In genomic region chr2:64454316-64455030, GRCh38 we compare ENCODE assay signal across 1 cellular context.
A peak's percentile ranks its signal among the peaks of the same experiment; 100 is the strongest.
TF ChIP-seq lines count a peak whose summit lies in the region.

No MANE protein-coding gene starts in this region.

TF ChIP-seq in HepG2, 621 proteins besides CTCF, POLR2A, EP300 and RAD21 (continued from another document and continues in another):
- no peak for TF ChIP-seq SKIL (CRISPR knock-in tag; IDR thresholded peaks at IDR 0.05; ENCODE audit: borderline replicate concordance)
- TF ChIP-seq PRDM15 (CRISPR knock-in tag; IDR thresholded peaks at IDR 0.05) = no peak
- TF ChIP-seq NR2F2 (IDR thresholded peaks at IDR 0.05; ENCODE audit: borderline replicate concordance, low read depth) = no peak
- TF ChIP-seq ZNF766 (CRISPR knock-in tag; IDR thresholded peaks at IDR 0.05; ENCODE audit: borderline replicate concordance) = no peak
- TF ChIP-seq STAG1 (CRISPR knock-in tag; IDR thresholded peaks at IDR 0.05) = no peak
- TF ChIP-seq, protein P1, sequence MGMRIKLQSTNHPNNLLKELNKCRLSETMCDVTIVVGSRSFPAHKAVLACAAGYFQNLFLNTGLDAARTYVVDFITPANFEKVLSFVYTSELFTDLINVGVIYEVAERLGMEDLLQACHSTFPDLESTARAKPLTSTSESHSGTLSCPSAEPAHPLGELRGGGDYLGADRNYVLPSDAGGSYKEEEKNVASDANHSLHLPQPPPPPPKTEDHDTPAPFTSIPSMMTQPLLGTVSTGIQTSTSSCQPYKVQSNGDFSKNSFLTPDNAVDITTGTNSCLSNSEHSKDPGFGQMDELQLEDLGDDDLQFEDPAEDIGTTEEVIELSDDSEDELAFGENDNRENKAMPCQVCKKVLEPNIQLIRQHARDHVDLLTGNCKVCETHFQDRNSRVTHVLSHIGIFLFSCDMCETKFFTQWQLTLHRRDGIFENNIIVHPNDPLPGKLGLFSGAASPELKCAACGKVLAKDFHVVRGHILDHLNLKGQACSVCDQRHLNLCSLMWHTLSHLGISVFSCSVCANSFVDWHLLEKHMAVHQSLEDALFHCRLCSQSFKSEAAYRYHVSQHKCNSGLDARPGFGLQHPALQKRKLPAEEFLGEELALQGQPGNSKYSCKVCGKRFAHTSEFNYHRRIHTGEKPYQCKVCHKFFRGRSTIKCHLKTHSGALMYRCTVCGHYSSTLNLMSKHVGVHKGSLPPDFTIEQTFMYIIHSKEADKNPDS (CRISPR knock-in tag; IDR thresholded peaks at IDR 0.05) = no peak
- peak; percentile 78 for TF ChIP-seq PHF8 (CRISPR knock-in tag; IDR thresholded peaks at IDR 0.05)
- no peak for TF ChIP-seq GATA4 (IDR thresholded peaks at IDR 0.05; ENCODE audit: borderline replicate concordance, low read depth)
- no peak for TF ChIP-seq YEATS2 (CRISPR knock-in tag; IDR thresholded peaks at IDR 0.05; ENCODE audit: borderline replicate concordance)
- TF ChIP-seq GRHL1 (CRISPR knock-in tag; conservative IDR thresholded peaks at IDR 0.05) = no peak
- no peak for TF ChIP-seq ZFAT (CRISPR knock-in tag; conservative IDR thresholded peaks at IDR 0.05)
- peak; percentile 43; the same call in 1 of the 2 replicates for TF ChIP-seq ZNF761 (CRISPR knock-in tag; conservative IDR thresholded peaks at IDR 0.05)
- no peak for TF ChIP-seq SCMH1 (CRISPR knock-in tag; IDR thresholded peaks at IDR 0.05; ENCODE audit: borderline replicate concordance)
- TF ChIP-seq TCF7L2 (IDR thresholded peaks at IDR 0.05; ENCODE audit: low read depth, low read length) = no peak
- no peak for TF ChIP-seq PCBP1 (IDR thresholded peaks at IDR 0.05; ENCODE audit: borderline replicate concordance, low read depth, low read length)
- peak; percentile 45; the same call in 1 of the 2 replicates for TF ChIP-seq GABPB1 (CRISPR knock-in tag; IDR thresholded peaks at IDR 0.05)
- TF ChIP-seq JUN (CRISPR knock-in tag; IDR thresholded peaks at IDR 0.05) = no peak
- 0 out of 2 replicates have a peak, but pooled peaks have one; percentile 17 for TF ChIP-seq MEIS1 (CRISPR knock-in tag; IDR thresholded peaks at IDR 0.05; ENCODE audit: borderline replicate concordance)
- TF ChIP-seq HOXD1 (CRISPR knock-in tag; IDR thresholded peaks at IDR 0.05) = no peak; the same call in 1 of the 2 replicates
- TF ChIP-seq, protein P2, sequence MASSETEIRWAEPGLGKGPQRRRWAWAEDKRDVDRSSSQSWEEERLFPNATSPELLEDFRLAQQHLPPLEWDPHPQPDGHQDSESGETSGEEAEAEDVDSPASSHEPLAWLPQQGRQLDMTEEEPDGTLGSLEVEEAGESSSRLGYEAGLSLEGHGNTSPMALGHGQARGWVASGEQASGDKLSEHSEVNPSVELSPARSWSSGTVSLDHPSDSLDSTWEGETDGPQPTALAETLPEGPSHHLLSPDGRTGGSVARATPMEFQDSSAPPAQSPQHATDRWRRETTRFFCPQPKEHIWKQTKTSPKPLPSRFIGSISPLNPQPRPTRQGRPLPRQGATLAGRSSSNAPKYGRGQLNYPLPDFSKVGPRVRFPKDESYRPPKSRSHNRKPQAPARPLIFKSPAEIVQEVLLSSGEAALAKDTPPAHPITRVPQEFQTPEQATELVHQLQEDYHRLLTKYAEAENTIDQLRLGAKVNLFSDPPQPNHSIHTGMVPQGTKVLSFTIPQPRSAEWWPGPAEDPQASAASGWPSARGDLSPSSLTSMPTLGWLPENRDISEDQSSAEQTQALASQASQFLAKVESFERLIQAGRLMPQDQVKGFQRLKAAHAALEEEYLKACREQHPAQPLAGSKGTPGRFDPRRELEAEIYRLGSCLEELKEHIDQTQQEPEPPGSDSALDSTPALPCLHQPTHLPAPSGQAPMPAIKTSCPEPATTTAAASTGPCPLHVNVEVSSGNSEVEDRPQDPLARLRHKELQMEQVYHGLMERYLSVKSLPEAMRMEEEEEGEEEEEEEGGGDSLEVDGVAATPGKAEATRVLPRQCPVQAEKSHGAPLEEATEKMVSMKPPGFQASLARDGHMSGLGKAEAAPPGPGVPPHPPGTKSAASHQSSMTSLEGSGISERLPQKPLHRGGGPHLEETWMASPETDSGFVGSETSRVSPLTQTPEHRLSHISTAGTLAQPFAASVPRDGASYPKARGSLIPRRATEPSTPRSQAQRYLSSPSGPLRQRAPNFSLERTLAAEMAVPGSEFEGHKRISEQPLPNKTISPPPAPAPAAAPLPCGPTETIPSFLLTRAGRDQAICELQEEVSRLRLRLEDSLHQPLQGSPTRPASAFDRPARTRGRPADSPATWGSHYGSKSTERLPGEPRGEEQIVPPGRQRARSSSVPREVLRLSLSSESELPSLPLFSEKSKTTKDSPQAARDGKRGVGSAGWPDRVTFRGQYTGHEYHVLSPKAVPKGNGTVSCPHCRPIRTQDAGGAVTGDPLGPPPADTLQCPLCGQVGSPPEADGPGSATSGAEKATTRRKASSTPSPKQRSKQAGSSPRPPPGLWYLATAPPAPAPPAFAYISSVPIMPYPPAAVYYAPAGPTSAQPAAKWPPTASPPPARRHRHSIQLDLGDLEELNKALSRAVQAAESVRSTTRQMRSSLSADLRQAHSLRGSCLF (CRISPR knock-in tag; IDR thresholded peaks at IDR 0.05; ENCODE audit: borderline replicate concordance) = no peak
- TF ChIP-seq ZMYM3 (CRISPR knock-in tag; IDR thresholded peaks at IDR 0.05) = peak; percentile 49; the same call in 1 of the 2 replicates
- 0 out of 2 replicates have a peak, but pooled peaks have one; percentile 76 for TF ChIP-seq ZNF784 (CRISPR knock-in tag; IDR thresholded peaks at IDR 0.05; ENCODE audit: borderline replicate concordance)
- no peak for TF ChIP-seq ZNF496 (CRISPR knock-in tag; IDR thresholded peaks at IDR 0.05; ENCODE audit: insufficient replicate concordance)
- peak; percentile 44; the same call in 1 of the 2 replicates for TF ChIP-seq ZNF605 (CRISPR knock-in tag; IDR thresholded peaks at IDR 0.05)
- 0 out of 2 replicates have a peak, but pooled peaks have one; percentile 35 for TF ChIP-seq SNAI1 (CRISPR knock-in tag; IDR thresholded peaks at IDR 0.05; ENCODE audit: borderline replicate concordance)
- TF ChIP-seq PAWR (CRISPR knock-in tag; IDR thresholded peaks at IDR 0.05; ENCODE audit: borderline replicate concordance) = no peak
- TF ChIP-seq NCOA1 (CRISPR knock-in tag; IDR thresholded peaks at IDR 0.05) = no peak
- no peak for TF ChIP-seq PAF1 (CRISPR knock-in tag; IDR thresholded peaks at IDR 0.05)
- TF ChIP-seq ZMAT3 (CRISPR knock-in tag; conservative IDR thresholded peaks at IDR 0.05) = peak; percentile 62
- TF ChIP-seq ZNF30 (CRISPR knock-in tag; IDR thresholded peaks at IDR 0.05) = no peak
- TF ChIP-seq, protein P3, sequence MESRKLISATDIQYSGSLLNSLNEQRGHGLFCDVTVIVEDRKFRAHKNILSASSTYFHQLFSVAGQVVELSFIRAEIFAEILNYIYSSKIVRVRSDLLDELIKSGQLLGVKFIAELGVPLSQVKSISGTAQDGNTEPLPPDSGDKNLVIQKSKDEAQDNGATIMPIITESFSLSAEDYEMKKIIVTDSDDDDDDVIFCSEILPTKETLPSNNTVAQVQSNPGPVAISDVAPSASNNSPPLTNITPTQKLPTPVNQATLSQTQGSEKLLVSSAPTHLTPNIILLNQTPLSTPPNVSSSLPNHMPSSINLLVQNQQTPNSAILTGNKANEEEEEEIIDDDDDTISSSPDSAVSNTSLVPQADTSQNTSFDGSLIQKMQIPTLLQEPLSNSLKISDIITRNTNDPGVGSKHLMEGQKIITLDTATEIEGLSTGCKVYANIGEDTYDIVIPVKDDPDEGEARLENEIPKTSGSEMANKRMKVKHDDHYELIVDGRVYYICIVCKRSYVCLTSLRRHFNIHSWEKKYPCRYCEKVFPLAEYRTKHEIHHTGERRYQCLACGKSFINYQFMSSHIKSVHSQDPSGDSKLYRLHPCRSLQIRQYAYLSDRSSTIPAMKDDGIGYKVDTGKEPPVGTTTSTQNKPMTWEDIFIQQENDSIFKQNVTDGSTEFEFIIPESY (CRISPR knock-in tag; IDR thresholded peaks at IDR 0.05) = no peak
- TF ChIP-seq ZNF124 (CRISPR knock-in tag; IDR thresholded peaks at IDR 0.05) = no peak
- TF ChIP-seq GATAD2A (CRISPR knock-in tag; IDR thresholded peaks at IDR 0.05) = no peak
- no peak for TF ChIP-seq KLF15 (CRISPR knock-in tag; IDR thresholded peaks at IDR 0.05; ENCODE audit: borderline replicate concordance)
- TF ChIP-seq KDM6A (CRISPR knock-in tag; IDR thresholded peaks at IDR 0.05; ENCODE audit: low read depth) = no peak
- TF ChIP-seq ZNF264 (CRISPR knock-in tag; IDR thresholded peaks at IDR 0.05) = no peak
- no peak for TF ChIP-seq ZSCAN9 (CRISPR knock-in tag; IDR thresholded peaks at IDR 0.05; ENCODE audit: borderline replicate concordance)
- TF ChIP-seq, protein P4, sequence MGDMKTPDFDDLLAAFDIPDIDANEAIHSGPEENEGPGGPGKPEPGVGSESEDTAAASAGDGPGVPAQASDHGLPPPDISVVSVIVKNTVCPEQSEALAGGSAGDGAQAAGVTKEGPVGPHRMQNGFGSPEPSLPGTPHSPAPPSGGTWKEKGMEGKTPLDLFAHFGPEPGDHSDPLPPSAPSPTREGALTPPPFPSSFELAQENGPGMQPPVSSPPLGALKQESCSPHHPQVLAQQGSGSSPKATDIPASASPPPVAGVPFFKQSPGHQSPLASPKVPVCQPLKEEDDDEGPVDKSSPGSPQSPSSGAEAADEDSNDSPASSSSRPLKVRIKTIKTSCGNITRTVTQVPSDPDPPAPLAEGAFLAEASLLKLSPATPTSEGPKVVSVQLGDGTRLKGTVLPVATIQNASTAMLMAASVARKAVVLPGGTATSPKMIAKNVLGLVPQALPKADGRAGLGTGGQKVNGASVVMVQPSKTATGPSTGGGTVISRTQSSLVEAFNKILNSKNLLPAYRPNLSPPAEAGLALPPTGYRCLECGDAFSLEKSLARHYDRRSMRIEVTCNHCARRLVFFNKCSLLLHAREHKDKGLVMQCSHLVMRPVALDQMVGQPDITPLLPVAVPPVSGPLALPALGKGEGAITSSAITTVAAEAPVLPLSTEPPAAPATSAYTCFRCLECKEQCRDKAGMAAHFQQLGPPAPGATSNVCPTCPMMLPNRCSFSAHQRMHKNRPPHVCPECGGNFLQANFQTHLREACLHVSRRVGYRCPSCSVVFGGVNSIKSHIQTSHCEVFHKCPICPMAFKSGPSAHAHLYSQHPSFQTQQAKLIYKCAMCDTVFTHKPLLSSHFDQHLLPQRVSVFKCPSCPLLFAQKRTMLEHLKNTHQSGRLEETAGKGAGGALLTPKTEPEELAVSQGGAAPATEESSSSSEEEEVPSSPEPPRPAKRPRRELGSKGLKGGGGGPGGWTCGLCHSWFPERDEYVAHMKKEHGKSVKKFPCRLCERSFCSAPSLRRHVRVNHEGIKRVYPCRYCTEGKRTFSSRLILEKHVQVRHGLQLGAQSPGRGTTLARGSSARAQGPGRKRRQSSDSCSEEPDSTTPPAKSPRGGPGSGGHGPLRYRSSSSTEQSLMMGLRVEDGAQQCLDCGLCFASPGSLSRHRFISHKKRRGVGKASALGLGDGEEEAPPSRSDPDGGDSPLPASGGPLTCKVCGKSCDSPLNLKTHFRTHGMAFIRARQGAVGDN (CRISPR knock-in tag; IDR thresholded peaks at IDR 0.05) = peak; percentile 75
- TF ChIP-seq ZNF891 (CRISPR knock-in tag; IDR thresholded peaks at IDR 0.05) = no peak
- no peak for TF ChIP-seq ZNF253 (CRISPR knock-in tag; IDR thresholded peaks at IDR 0.05; ENCODE audit: borderline replicate concordance)
- TF ChIP-seq ATAD3A (CRISPR knock-in tag; IDR thresholded peaks at IDR 0.05) = no peak
